In the genomic region with DNA sequence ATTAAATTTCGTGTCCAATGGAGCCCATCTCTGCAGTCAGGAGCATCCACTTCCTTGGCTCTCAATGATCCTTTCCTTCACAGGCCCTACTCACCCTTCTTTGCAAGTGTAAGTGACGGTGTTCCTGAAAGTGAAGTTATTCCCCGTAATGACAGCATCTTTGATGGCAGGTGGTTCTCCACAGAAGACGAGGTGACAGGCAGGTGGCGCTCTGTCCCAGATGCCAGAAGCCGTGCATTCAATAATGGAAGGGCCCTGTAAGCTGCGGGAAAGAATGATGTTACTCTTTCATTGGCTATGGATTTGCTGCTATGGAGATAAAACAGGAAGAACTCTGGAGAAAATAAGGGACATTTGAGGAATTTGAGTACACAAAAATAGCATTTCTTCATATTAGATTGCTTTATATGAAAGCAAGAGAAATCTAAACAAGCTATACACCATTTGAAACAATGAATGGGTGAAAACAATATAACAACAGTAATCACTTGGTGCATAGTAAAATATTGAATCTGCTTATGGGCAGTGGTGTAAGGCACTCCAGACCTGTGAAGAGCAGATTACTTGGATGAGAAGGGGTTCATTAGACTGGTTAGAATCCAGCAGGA, we compare ENCODE assay signal across 8 cellular contexts.
DNase-seq lines count a peak whose midpoint lies in the region; ATAC-seq, FAIRE-seq and TF ChIP-seq lines count a peak whose summit lies in the region.

No MANE protein-coding gene starts in this region.

- ATAC-seq in GM21515 (IDR thresholded peaks at IDR 0.05; ENCODE audit: unreplicated experiment) (peak; percentile 85), GM18861 (IDR thresholded peaks at IDR 0.05; ENCODE audit: unreplicated experiment) (no peak)
- no peak for ATAC-seq in CD4-positive, alpha-beta T cell (ENCODE audit: poor library complexity)

- peak; percentile 32 for DNase-seq in GM03348 (ENCODE audit: low spot score)
- DNase-seq in NCI-H1092 treated with DMSO at 0.1 percent for 48 hours (lab: John Stamatoyannopoulos, UW), result peak; percentile 51
- peak; percentile 20 for DNase-seq in astrocyte (ENCODE audit: low read depth)
- DNase-seq in kidney, result no peak
- peak; percentile 69 for DNase-seq in transverse colon
- no peak for DNase-seq in CD4-positive, alpha-beta T cell

- H3K9me3 Mint-ChIP-seq in astrocyte (ENCODE audit: unreplicated experiment), result no peaks in the 10 kb centered on the region
- no peaks in the 10 kb centered on the region for H3K9me3 Mint-ChIP-seq in CD4-positive, alpha-beta T cell

- H3K9me3 ChIP-seq in astrocyte (ENCODE audit: insufficient read depth, low read depth, low read length) (no peaks in the 10 kb centered on the region), kidney (ENCODE audit: control insufficient read depth in 1 of 2, low read length in 2 of 2) (no peaks in the 10 kb centered on the region), transverse colon (no peaks in the 10 kb centered on the region)
- no peaks in the 10 kb centered on the region for H3K9me3 ChIP-seq in CD4-positive, alpha-beta T cell (ENCODE audit: control insufficient read depth, low read length)

- WGBS in transverse colon (ENCODE audit: low coverage in 1 of 2), 2 donors, result 31 to 42% methylated on average over 2 to 7 of the region's 7 CpGs

- no peak overlapping the region for H3K4me2 ChIP-seq in astrocyte (ENCODE audit: low read length)

- H3K4me1 ChIP-seq in astrocyte (ENCODE audit: insufficient read depth, low read length) (no peaks in the 10 kb centered on the region), kidney (ENCODE audit: control insufficient read depth in 1 of 2, insufficient read depth in 1 of 2, low read depth in 1 of 2, low read length in 2 of 2) (no peaks in the 10 kb centered on the region), transverse colon (no peaks in the 10 kb centered on the region)

- no peaks in the 10 kb centered on the region for H3K79me2 ChIP-seq in astrocyte (ENCODE audit: insufficient read depth, low read length)

- no peak for TF ChIP-seq POLR2A in transverse colon (IDR thresholded peaks at IDR 0.05)

- no peaks in the 10 kb centered on the region for H3K36me3 Mint-ChIP-seq in astrocyte (ENCODE audit: low read depth, unreplicated experiment)
- no peaks in the 10 kb centered on the region for H3K36me3 Mint-ChIP-seq in CD4-positive, alpha-beta T cell (ENCODE audit: low read depth)

- H3K9ac ChIP-seq in astrocyte (ENCODE audit: low read length), result no peak overlapping the region
- no peak overlapping the region for H3K9ac ChIP-seq in kidney (ENCODE audit: low read length in 2 of 2)

- H3K4me3 ChIP-seq in astrocyte (ENCODE audit: insufficient read depth, low read depth, low read length) (no peak overlapping the region), kidney (ENCODE audit: low read length in 2 of 2) (no peak overlapping the region), transverse colon (no peak overlapping the region)

- no peaks in the 10 kb centered on the region for H4K20me1 ChIP-seq in astrocyte (ENCODE audit: insufficient read depth, low read length)

- in situ Hi-C loops in transverse colon (cut with MboI; ENCODE audit: low pct_ligation_motif_present in 1 of 4, low pct_unique_long_range_greater_than_20kb in 1 of 4, low sequenced_read_pairs in 3 of 4), result loop anchor here in 2 of 4 donors (25.0 kb wide), 1 partner anchor 185 kb away; no protein-coding TSS in a partner anchor

- no peak overlapping the region for H3K4me3 Mint-ChIP-seq in astrocyte (ENCODE audit: unreplicated experiment)
- H3K4me3 Mint-ChIP-seq in CD4-positive, alpha-beta T cell, result no peak overlapping the region

- no peak for FAIRE-seq in astrocyte (lab: Jason Lieb, UNC)
- no peak for FAIRE-seq in kidney (lab: Jason Lieb, UNC)

- CTCF ChIA-PET in CD4-positive, alpha-beta T cell (lab: Charles Lee), result no interaction called here

- H3K36me3 ChIP-seq in astrocyte (ENCODE audit: insufficient read depth, low read length) (no peaks in the 10 kb centered on the region), kidney (ENCODE audit: control insufficient read depth in 1 of 2, insufficient read depth in 2 of 2, low read length in 2 of 2) (no peaks in the 10 kb centered on the region), transverse colon (no peaks in the 10 kb centered on the region)

- no peak for TF ChIP-seq EP300 in transverse colon (IDR thresholded peaks at IDR 0.05; ENCODE audit: low read depth)

- no peaks in the 10 kb centered on the region for H3K27me3 ChIP-seq in astrocyte (ENCODE audit: insufficient read depth, low read length)
- H3K27me3 ChIP-seq in transverse colon, result no peaks in the 10 kb centered on the region
- H3K27me3 ChIP-seq in CD4-positive, alpha-beta T cell (ENCODE audit: control insufficient read depth, insufficient read depth, low read length), result no peaks in the 10 kb centered on the region

- H2AFZ ChIP-seq in astrocyte (ENCODE audit: low read depth, low read length), result no peak overlapping the region

- TF ChIP-seq CTCF in astrocyte (IDR thresholded peaks at IDR 0.05; ENCODE audit: insufficient read depth, low read depth, low read length) (peak; percentile 69), kidney (IDR thresholded peaks at IDR 0.05; ENCODE audit: borderline replicate concordance, extremely low read depth, insufficient read depth) (peak; percentile 59), transverse colon (IDR thresholded peaks at IDR 0.05) (peak; percentile 42 to 49 (median 46))
- no peak for TF ChIP-seq CTCF in CD4-positive, alpha-beta T cell (IDR thresholded peaks at IDR 0.05)

- no peaks in the 10 kb centered on the region for H3K27me3 Mint-ChIP-seq in astrocyte (ENCODE audit: low read depth, unreplicated experiment)
- H3K27me3 Mint-ChIP-seq in CD4-positive, alpha-beta T cell, result no peaks in the 10 kb centered on the region

- H3K4me1 Mint-ChIP-seq in astrocyte (ENCODE audit: low read depth, unreplicated experiment), result no peaks in the 10 kb centered on the region
- H3K4me1 Mint-ChIP-seq in CD4-positive, alpha-beta T cell (ENCODE audit: low read depth), result no peaks in the 10 kb centered on the region

- POLR2A ChIA-PET in CD4-positive, alpha-beta T cell (lab: Charles Lee), result no interaction called here

- no peak overlapping the region for H3K27ac ChIP-seq in astrocyte (ENCODE audit: low read depth, low read length)
- no peak overlapping the region for H3K27ac ChIP-seq in kidney (ENCODE audit: low read depth in 2 of 2, low read length in 2 of 2)
- H3K27ac ChIP-seq in transverse colon, result no peak overlapping the region
- no peak overlapping the region for H3K27ac ChIP-seq in CD4-positive, alpha-beta T cell (ENCODE audit: low read depth, low read length)

- intact Hi-C loops in kidney (cut with DNase I), result no loop called here
- intact Hi-C loops in transverse colon (cut with DNase I; ENCODE audit: low total_unique reads), result no loop called here
- intact Hi-C loops in CD4-positive, alpha-beta T cell (cut with DNase I, micrococcal nuclease), result no loop called here

- H3K27ac Mint-ChIP-seq in astrocyte (ENCODE audit: unreplicated experiment), result no peak overlapping the region
- H3K27ac Mint-ChIP-seq in CD4-positive, alpha-beta T cell, result no peak overlapping the region

Comparison
In these comparisons a context has a peak if more than half of its experiments do, and no peak if none do; other contexts are left out.
1. DNase-seq: peak in GM03348 (single experiment), NCI-H1092 treated with DMSO at 0.1 percent for 48 hours (single experiment), astrocyte (single experiment) and transverse colon (single experiment); none in kidney (single experiment) and CD4-positive, alpha-beta T cell (0 of 10).